In the genomic region with DNA sequence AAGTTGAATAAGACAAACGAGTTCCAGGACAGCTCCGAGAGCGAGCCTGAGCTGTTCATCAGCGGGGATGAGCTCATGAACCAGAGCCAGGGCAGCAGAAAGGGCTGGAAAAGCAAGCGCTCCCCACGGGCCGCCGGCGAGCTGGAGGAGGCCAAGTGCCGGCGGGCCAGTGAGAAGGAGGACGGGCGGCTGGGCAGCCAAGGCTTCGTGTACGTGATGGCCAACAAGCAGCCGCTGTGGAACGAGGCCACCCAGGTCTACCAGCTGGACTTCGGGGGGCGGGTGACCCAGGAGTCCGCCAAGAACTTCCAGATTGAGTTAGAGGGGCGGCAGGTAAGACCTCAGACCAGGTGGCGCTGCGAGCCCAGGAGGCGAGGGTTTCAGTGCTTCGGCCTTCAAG, we compare ENCODE assay signal across 21 cellular contexts.
"Had no signal": no experiment of that assay in that cellular context is flagged by ENCODE, and none has a peak within 500 bp of the region (broad histone marks: within the 10 kb centered on the region; RNA-seq: fewer than 3 reads in every experiment).

No MANE protein-coding gene starts in this region.

- H3K4me3 Mint-ChIP-seq: naive thymus-derived CD8-positive, alpha-beta T cell; neural crest cell had no signal

- H3K4me3 ChIP-seq: colonic mucosa, gastrocnemius medialis, heart right ventricle, mucosa of descending colon, ovary, smooth muscle cell, suprapubic skin, thyroid gland, upper lobe of right lung had no signal

- H3K27ac ChIP-seq: colonic mucosa, gastrocnemius medialis, heart right ventricle, ovary, suprapubic skin, thyroid gland, upper lobe of right lung had no signal

- H3K27me3 Mint-ChIP-seq: naive thymus-derived CD8-positive, alpha-beta T cell; progenitor cell of endocrine pancreas had no signal

- DNase-seq: colonic mucosa; effector CD4-positive, alpha-beta T cell; gastrocnemius medialis; heart right ventricle; hypothalamus; islet precursor cell; mammary epithelial cell; mucosa of descending colon; naive thymus-derived CD8-positive, alpha-beta T cell; ovary; right cardiac atrium; stimulated activated CD4-positive, alpha-beta T cell treated with anti-CD3 and anti-CD28 coated beads, Interleukin-2, amount 100 ng/mL, for 48 hours; stimulated activated naive CD4-positive, alpha-beta T cell treated with Interleukin-2 at 50 U/mL for 16 hours; thyroid gland; upper lobe of right lung had no signal

- H3K27ac Mint-ChIP-seq: naive thymus-derived CD8-positive, alpha-beta T cell had no signal

- H3K4me1 Mint-ChIP-seq: naive thymus-derived CD8-positive, alpha-beta T cell had no signal

- H3K36me3 ChIP-seq: colonic mucosa, ovary had no signal

- H3K9me3 ChIP-seq: colonic mucosa, gastrocnemius medialis, heart right ventricle, mucosa of descending colon, ovary, suprapubic skin, thyroid gland, upper lobe of right lung had no signal

- H3K9me3 Mint-ChIP-seq: naive thymus-derived CD8-positive, alpha-beta T cell; neural crest cell had no signal

- ATAC-seq: esophagus mucosa; gastrocnemius medialis; left lobe of liver; mucosa of descending colon; naive thymus-derived CD8-positive, alpha-beta T cell; right cardiac atrium had no signal

- H3K4me2 ChIP-seq: smooth muscle cell had no signal

- H3K4me1 ChIP-seq: colonic mucosa, heart right ventricle, suprapubic skin, upper lobe of right lung had no signal

- H3K27me3 ChIP-seq: colonic mucosa, gastrocnemius medialis, heart right ventricle, ovary, suprapubic skin, thyroid gland, upper lobe of right lung had no signal
